8 cellular contexts compared by ENCODE assay signal in the genomic region with DNA sequence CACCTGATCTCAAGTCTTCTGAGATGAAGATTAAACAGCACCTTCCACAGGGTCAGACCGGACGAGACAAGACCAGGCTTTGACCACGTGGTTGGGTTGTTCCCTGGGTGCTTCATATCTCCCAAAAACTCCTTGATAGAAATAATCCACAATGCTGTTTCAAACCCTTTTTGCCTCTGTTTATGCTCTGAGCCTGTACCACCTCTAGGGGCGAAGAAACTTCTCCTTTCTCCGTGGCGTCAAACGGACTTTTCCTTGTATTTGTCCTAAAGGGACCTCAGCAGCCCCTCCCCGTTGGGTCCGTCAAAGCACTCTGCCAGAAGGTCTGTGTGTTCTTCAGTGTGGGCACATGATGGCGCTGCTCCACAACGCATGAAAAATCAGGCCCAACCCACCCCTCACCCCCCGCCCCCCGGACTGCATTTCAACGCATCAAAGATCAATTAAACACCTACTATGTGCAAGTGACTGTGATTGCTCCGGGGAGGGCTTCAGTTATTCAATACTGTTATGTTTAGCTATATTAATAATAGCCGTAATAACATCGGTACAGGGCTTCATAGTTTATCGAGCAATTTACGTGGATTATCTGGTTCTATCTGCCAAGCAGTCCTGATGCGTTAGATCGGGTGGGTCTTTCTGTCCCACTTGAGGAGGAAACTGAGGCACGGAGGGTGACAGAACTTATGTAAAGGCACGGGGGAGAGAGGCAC. TPM values are rescaled to one million over a fixed set of nuclear protein-coding genes. Genes with fewer than 3 reads are reported as not detected.
DNase-seq lines count a peak whose midpoint lies in the region; ATAC-seq, FAIRE-seq and TF ChIP-seq lines count a peak whose summit lies in the region.

No MANE protein-coding gene starts in this region.

- H3K4me3 ChIP-seq in WERI-Rb-1 (ENCODE audit: low read depth, low read length) (no peak overlapping the region), fibroblast of lung (replicated peaks in 1 of 4; ENCODE audit: control extremely low read depth in 1 of 4, insufficient read depth in 1 of 4, low read depth in 3 of 4, low read length in 4 of 4) (no peak overlapping the region)

- H3K36me3 ChIP-seq in WERI-Rb-1, result no peaks in the 10 kb centered on the region
- no peaks in the 10 kb centered on the region for H3K36me3 ChIP-seq in fibroblast of lung (ENCODE audit: control insufficient read depth, insufficient read depth, low read length)

- no peak overlapping the region for H3K27ac ChIP-seq in WERI-Rb-1
- H3K27ac ChIP-seq in fibroblast of lung (ENCODE audit: insufficient read depth, low read length), result no peak overlapping the region

- TF ChIP-seq CTCF in WERI-Rb-1 (IDR thresholded peaks at IDR 0.05; ENCODE audit: low read depth, low read length), result peak; percentile 76
- peak; percentile 47 to 61 for TF ChIP-seq CTCF in fibroblast of lung (conservative IDR thresholded peaks at IDR 0.05 in 1 of 2, IDR thresholded peaks at IDR 0.05 in 1 of 2; ENCODE audit: low read depth in 1 of 2, low read length in 2 of 2)

- DNase-seq in activated effector memory CD4-positive, alpha-beta T cell treated with anti-CD3 and anti-CD28 coated beads, Interleukin-2, amount 50 U/mL, for 16 hours, result peak; percentile 66
- no peak for DNase-seq in activated effector memory CD4-positive, alpha-beta T cell treated with Interleukin-2 at 50 U/mL for 16 hours
- DNase-seq in NCI-H1105 (lab: John Stamatoyannopoulos, UW) (peak; percentile 40), WERI-Rb-1 (peak; percentile 75), fibroblast of lung (ENCODE audit: low read depth in 2 of 2) (peak; percentile 54 to 63), nucleus accumbens (lab: John Stamatoyannopoulos, UW) (peak in 36 of 56 donors; percentile 1 to 63 (median 20)), GM19239 (ENCODE audit: insufficient read length, low spot score) (no peak)

- H3K4me1 ChIP-seq in fibroblast of lung (ENCODE audit: control insufficient read depth, extremely low read depth, insufficient read depth, low read length), result peaks cover 8% of the 10 kb centered on the region

- peak overlapping the region; percentile 26 for H3K4me2 ChIP-seq in fibroblast of lung (ENCODE audit: extremely low read depth, insufficient read depth, low read length)

- H3K79me2 ChIP-seq in fibroblast of lung (ENCODE audit: control insufficient read depth, insufficient read depth, low read length), result no peaks in the 10 kb centered on the region

- H3K9me3 ChIP-seq in WERI-Rb-1 (ENCODE audit: severe bottlenecking) (no peaks in the 10 kb centered on the region), fibroblast of lung (ENCODE audit: control insufficient read depth, insufficient read depth, low read depth, low read length) (no peaks in the 10 kb centered on the region)

- FAIRE-seq in GM19239 (lab: Jason Lieb, UNC), result no peak

- peaks cover 42% of the 10 kb centered on the region for H3K27me3 ChIP-seq in WERI-Rb-1 (ENCODE audit: insufficient read depth, low read depth, severe bottlenecking)
- H3K27me3 ChIP-seq in fibroblast of lung (ENCODE audit: control insufficient read depth, insufficient read depth, low read length), result peaks cover 6% of the 10 kb centered on the region

- no peak for ATAC-seq in GM18868 (IDR thresholded peaks at IDR 0.05; ENCODE audit: unreplicated experiment)

- H3K9ac ChIP-seq in fibroblast of lung (ENCODE audit: insufficient read depth, low read length), result no peak overlapping the region

- H2AFZ ChIP-seq in fibroblast of lung (ENCODE audit: low read length), result no peak overlapping the region

- H4K20me1 ChIP-seq in fibroblast of lung (ENCODE audit: control insufficient read depth, extremely low read depth, insufficient read depth, low read length), result no peaks in the 10 kb centered on the region

RNA-seq across cellular contexts. Expression of gene EIF3D, which starts 17.3 kb away (rescaled TPM):
- total RNA-seq in fibroblast of lung, result 306 and 407 TPM in 2 replicates
- polyA plus RNA-seq in fibroblast of lung, result 267 and 318 TPM in 2 replicates
- polyA plus RNA-seq in fibroblast of lung (2012), result 165 and 195 TPM in 2 replicates
- 371 and 415 TPM in 2 replicates for polyA minus RNA-seq in fibroblast of lung (ENCODE audit: low replicate concordance)

RNA-seq across cellular contexts. Expression of gene FOXRED2, which starts 39.4 kb away (rescaled TPM):
- 3.3 and 8.7 TPM in 2 replicates for total RNA-seq in fibroblast of lung
- polyA plus RNA-seq in fibroblast of lung, result 3.8 and 8.8 TPM in 2 replicates
- 5.1 and 9.6 TPM in 2 replicates for polyA plus RNA-seq in fibroblast of lung (2012)
- 13.7 and 28.1 TPM in 2 replicates for polyA minus RNA-seq in fibroblast of lung (ENCODE audit: low replicate concordance)

Comparison
In these comparisons a context has a peak if more than half of its experiments do, and no peak if none do; other contexts are left out.
1. DNase-seq: peak in activated effector memory CD4-positive, alpha-beta T cell treated with anti-CD3 and anti-CD28 coated beads, Interleukin-2, amount 50 U/mL, for 16 hours (single experiment), NCI-H1105 (single experiment), WERI-Rb-1 (single experiment), fibroblast of lung (2 of 2) and nucleus accumbens (36 of 56); none in activated effector memory CD4-positive, alpha-beta T cell treated with Interleukin-2 at 50 U/mL for 16 hours (single experiment) and GM19239 (single experiment).